In genomic region chr1:106290805-106291537, GRCh38 we compare ENCODE assay signal across 25 cellular contexts.
DNase-seq lines count a peak whose midpoint lies in the region; ATAC-seq, FAIRE-seq and TF ChIP-seq lines count a peak whose summit lies in the region.
"Had no signal": no experiment of that assay in that cellular context is flagged by ENCODE, and none has a peak within 500 bp of the region (broad histone marks: within the 10 kb centered on the region; RNA-seq: fewer than 3 reads in every experiment).

No MANE protein-coding gene starts in this region.

- no peak overlapping the region for H4K91ac ChIP-seq in neuronal stem cell (ENCODE audit: low read depth, low read length, poor library complexity)

- H3K4me1 ChIP-seq in GM12878 (ENCODE audit: control insufficient read depth, insufficient read depth, low read length) (no peaks in the 10 kb centered on the region), neuronal stem cell (ENCODE audit: control insufficient read depth in 2 of 2, insufficient read depth in 1 of 2, low read depth in 1 of 2, low read length in 2 of 2) (peaks cover 0 to 38% of the 10 kb centered on the region in 2 donors), tibial artery (no peaks in the 10 kb centered on the region)
- H3K4me1 ChIP-seq: lower lobe of right lung, upper lobe of left lung had no signal

- H3K4ac ChIP-seq in neuronal stem cell (ENCODE audit: low read length) = no peak overlapping the region

- no peak overlapping the region for H3K4me3 Mint-ChIP-seq in progenitor cell of endocrine pancreas (ENCODE audit: low read depth)
- H3K4me3 Mint-ChIP-seq: activated naive CD4-positive, alpha-beta T cell treated with anti-CD3 and anti-CD28 coated beads, Interleukin-2, amount 50 U/mL, for 24 hours had no signal

- H3K79me2 ChIP-seq in GM12878 (ENCODE audit: control insufficient read depth, insufficient read depth, low read length) = no peaks in the 10 kb centered on the region

- no peak overlapping the region for H3K23ac ChIP-seq in neuronal stem cell (ENCODE audit: low read depth, low read length, poor library complexity)

- no peak overlapping the region for H3K27ac Mint-ChIP-seq in progenitor cell of endocrine pancreas
- H3K27ac Mint-ChIP-seq: activated naive CD4-positive, alpha-beta T cell treated with anti-CD3 and anti-CD28 coated beads, Interleukin-2, amount 50 U/mL, for 24 hours had no signal

- ATAC-seq in GM12878 = no peak
- no peak for ATAC-seq in HG02970 (IDR thresholded peaks at IDR 0.05; ENCODE audit: low FRiP score, unreplicated experiment)
- ATAC-seq: esophagus mucosa had no signal

- H2BK12ac ChIP-seq in neuronal stem cell (ENCODE audit: low read length) = no peak overlapping the region

- H2BK5ac ChIP-seq in neuronal stem cell (ENCODE audit: low read length) = no peak overlapping the region

- H3K36me3 Mint-ChIP-seq in progenitor cell of endocrine pancreas (ENCODE audit: insufficient read depth) = no peaks in the 10 kb centered on the region
- H3K36me3 Mint-ChIP-seq: activated naive CD4-positive, alpha-beta T cell treated with anti-CD3 and anti-CD28 coated beads, Interleukin-2, amount 50 U/mL, for 24 hours had no signal

- no peak for TF ChIP-seq POLR2A in GM12878 (IDR thresholded peaks at IDR 0.05; ENCODE audit: low read depth, low read length)

- CTCF ChIA-PET in GM12878 (lab: Yijun Ruan, JAX) = no interaction called here

- H3K27me3 ChIP-seq in GM12878 (replicated peaks in 1 of 2; ENCODE audit: control insufficient read depth in 2 of 2, insufficient read depth in 2 of 2, low read length in 1 of 2) = no peaks in the 10 kb centered on the region
- no peaks in the 10 kb centered on the region for H3K27me3 ChIP-seq in neuronal stem cell (ENCODE audit: control insufficient read depth in 3 of 3, insufficient read depth in 3 of 3, low read depth in 1 of 3, low read length in 3 of 3)
- no peaks in the 10 kb centered on the region for H3K27me3 ChIP-seq in tibial artery
- H3K27me3 ChIP-seq: upper lobe of left lung had no signal

- no peak overlapping the region for H4K8ac ChIP-seq in neuronal stem cell (ENCODE audit: low read depth, low read length)

- no peaks in the 10 kb centered on the region for H3K4me1 Mint-ChIP-seq in progenitor cell of endocrine pancreas (ENCODE audit: low read depth)
- H3K4me1 Mint-ChIP-seq: activated naive CD4-positive, alpha-beta T cell treated with anti-CD3 and anti-CD28 coated beads, Interleukin-2, amount 50 U/mL, for 24 hours had no signal

- H3K18ac ChIP-seq in neuronal stem cell (ENCODE audit: low read length) = no peak overlapping the region

- H3K27ac ChIP-seq in GM12878 (ENCODE audit: control insufficient read depth, insufficient read depth) (no peak overlapping the region), neuronal stem cell (replicated peaks; ENCODE audit: low read length) (no peak overlapping the region), tibial artery (no peak overlapping the region)
- H3K27ac ChIP-seq: KMS-11, lower lobe of right lung, upper lobe of left lung had no signal

- DNase-seq in NCI-H345 (lab: John Stamatoyannopoulos, UW) (peak; percentile 49), NCI-H345 treated with DMSO at 0.1 percent for 48 hours (lab: John Stamatoyannopoulos, UW; ENCODE audit: unreplicated experiment) (no peak), NCI-H446 (lab: John Stamatoyannopoulos, UW) (peak; percentile 66 to 77), GM12878 (ENCODE audit: low read depth, low spot score) (no peak), neuronal stem cell (ENCODE audit: low spot score) (no peak), tibial artery (no peak), progenitor cell of endocrine pancreas (ENCODE audit: low spot score, unreplicated experiment) (no peak)
- DNase-seq: 8988T; activated CD4-positive, alpha-beta T cell treated with anti-CD3 and anti-CD28 coated beads for 4 hours; AML-193; aorta; DND-41; effector memory CD4-positive, alpha-beta T cell; lower lobe of right lung; NCI-H1930; SIG-M5; T-helper 1 cell; upper lobe of left lung had no signal

- H2BK15ac ChIP-seq in neuronal stem cell (ENCODE audit: low read length) = no peak overlapping the region

- H3K27me3 Mint-ChIP-seq in progenitor cell of endocrine pancreas = no peaks in the 10 kb centered on the region
- H3K27me3 Mint-ChIP-seq: activated naive CD4-positive, alpha-beta T cell treated with anti-CD3 and anti-CD28 coated beads, Interleukin-2, amount 50 U/mL, for 24 hours had no signal

- no peak for TF ChIP-seq EP300 in GM12878 (IDR thresholded peaks at IDR 0.05; ENCODE audit: borderline replicate concordance in 1 of 2, control insufficient read depth in 1 of 2, low read depth in 2 of 2, low read length in 2 of 2)

- in situ Hi-C loops in GM12878 (cut with MboI) = no loop called here

- no peak for TF ChIP-seq RAD21 in GM12878 (IDR thresholded peaks at IDR 0.05; ENCODE audit: insufficient read depth, low read depth, low read length)

- no peak overlapping the region for H3K4me3 ChIP-seq in GM12878
- no peak overlapping the region for H3K4me3 ChIP-seq in neuronal stem cell (ENCODE audit: low read length in 2 of 2)
- H3K4me3 ChIP-seq in tibial artery = no peak overlapping the region
- H3K4me3 ChIP-seq: lower lobe of right lung, upper lobe of left lung had no signal

- POLR2A ChIA-PET in GM12878 (lab: Charles Lee) = no interaction called here

- SMC1A ChIA-PET in GM12878 (lab: Charles Lee; ENCODE audit: uncharacterized antibody, unreplicated experiment) = interaction anchor here (0.8 kb wide), 1 partner anchor 10 kb away, joined by 3 read pairs; no protein-coding TSS in a partner anchor

- 39% methylated on average over 13 of the region's 13 CpGs for WGBS in GM12878 (ENCODE audit: insufficient coverage, insufficient replicate concordance, low lambda C conversion rate, missing lambda C conversion rate)
- WGBS in neuronal stem cell (ENCODE audit: extremely low coverage in 2 of 2, insufficient read length in 2 of 2, insufficient replicate concordance in 1 of 2), 2 donors = no CpG with 5 or more reads among the region's 13 CpGs

- H3K4me2 ChIP-seq in GM12878 (ENCODE audit: control insufficient read depth, insufficient read depth) (no peak overlapping the region), neuronal stem cell (ENCODE audit: insufficient read depth, low read length, poor library complexity, severe bottlenecking) (no peak overlapping the region)
- H3K4me2 ChIP-seq: KMS-11 had no signal

- no peaks in the 10 kb centered on the region for H3K9me3 Mint-ChIP-seq in progenitor cell of endocrine pancreas (ENCODE audit: low read depth)

- H3K9me3 ChIP-seq in GM12878 (replicated peaks; ENCODE audit: control insufficient read depth, insufficient read depth, low read length) (no peaks in the 10 kb centered on the region), neuronal stem cell (replicated peaks in 1 of 2; ENCODE audit: control insufficient read depth in 2 of 2, insufficient read depth in 1 of 2, low read depth in 1 of 2, low read length in 2 of 2) (no peaks in the 10 kb centered on the region), tibial artery (no peaks in the 10 kb centered on the region)
- H3K9me3 ChIP-seq: lower lobe of right lung, upper lobe of left lung had no signal

- no peaks in the 10 kb centered on the region for H3K79me1 ChIP-seq in neuronal stem cell (ENCODE audit: low read depth, low read length)

- no peak overlapping the region for H2AFZ ChIP-seq in GM12878 (ENCODE audit: control insufficient read depth, low read depth, low read length)
- H2AFZ ChIP-seq in neuronal stem cell (ENCODE audit: low read length) = peak overlapping the region; percentile 72

- peak; percentile 38 for FAIRE-seq in GM12878 (lab: Jason Lieb, UNC)
- FAIRE-seq: GM12892, keratinocyte, TTC549 had no signal

- H3K36me3 ChIP-seq in GM12878 (ENCODE audit: control insufficient read depth in 2 of 2, insufficient read depth in 2 of 2, low read length in 1 of 2) (no peaks in the 10 kb centered on the region), neuronal stem cell (replicated peaks in 1 of 2; ENCODE audit: control insufficient read depth in 2 of 2, insufficient read depth in 2 of 2, low read length in 2 of 2) (no peaks in the 10 kb centered on the region), tibial artery (no peaks in the 10 kb centered on the region)
- H3K36me3 ChIP-seq: lower lobe of right lung, upper lobe of left lung had no signal

- no peak overlapping the region for H2BK120ac ChIP-seq in neuronal stem cell (ENCODE audit: low read depth, low read length)

- no peak overlapping the region for H3K14ac ChIP-seq in neuronal stem cell (ENCODE audit: low read length)

- H3K9ac ChIP-seq in GM12878 (ENCODE audit: control insufficient read depth, insufficient read depth, low read length) = no peak overlapping the region
- no peak overlapping the region for H3K9ac ChIP-seq in neuronal stem cell (ENCODE audit: low read depth, low read length, poor library complexity)
- H3K9ac ChIP-seq: KMS-11 had no signal

- BruUV-seq in GM12878 (replicated peaks; lab: Mats Ljungman, UMichigan) = no TSS peak

- RAD21 ChIA-PET in GM12878 (lab: Charles Lee; ENCODE audit: unreplicated experiment) = no interaction called here

- H4K20me1 ChIP-seq in GM12878 (ENCODE audit: control insufficient read depth, insufficient read depth) = no peaks in the 10 kb centered on the region

- no peak overlapping the region for H2AK5ac ChIP-seq in neuronal stem cell (ENCODE audit: low read depth, low read length)

- TF ChIP-seq CTCF in GM12878 (IDR thresholded peaks at IDR 0.05 in 2 of 3, conservative IDR thresholded peaks at IDR 0.05 in 1 of 3; ENCODE audit: control insufficient read depth in 2 of 3, extremely low read depth in 1 of 3, insufficient read depth in 1 of 3, low read depth in 3 of 3, low read length in 3 of 3) (no peak), tibial artery (IDR thresholded peaks at IDR 0.05) (no peak), progenitor cell of endocrine pancreas (IDR thresholded peaks at IDR 0.05; ENCODE audit: unreplicated experiment) (no peak)

- intact Hi-C loops in GM12878 (cut with micrococcal nuclease; ENCODE audit: unreplicated experiment) (no loop called here), tibial artery (cut with DNase I; ENCODE audit: low total_unique reads) (no loop called here)

TF ChIP-seq in GM12878, 131 proteins besides CTCF, POLR2A, EP300 and RAD21 (continues in another document):
- TF ChIP-seq, protein P1, sequence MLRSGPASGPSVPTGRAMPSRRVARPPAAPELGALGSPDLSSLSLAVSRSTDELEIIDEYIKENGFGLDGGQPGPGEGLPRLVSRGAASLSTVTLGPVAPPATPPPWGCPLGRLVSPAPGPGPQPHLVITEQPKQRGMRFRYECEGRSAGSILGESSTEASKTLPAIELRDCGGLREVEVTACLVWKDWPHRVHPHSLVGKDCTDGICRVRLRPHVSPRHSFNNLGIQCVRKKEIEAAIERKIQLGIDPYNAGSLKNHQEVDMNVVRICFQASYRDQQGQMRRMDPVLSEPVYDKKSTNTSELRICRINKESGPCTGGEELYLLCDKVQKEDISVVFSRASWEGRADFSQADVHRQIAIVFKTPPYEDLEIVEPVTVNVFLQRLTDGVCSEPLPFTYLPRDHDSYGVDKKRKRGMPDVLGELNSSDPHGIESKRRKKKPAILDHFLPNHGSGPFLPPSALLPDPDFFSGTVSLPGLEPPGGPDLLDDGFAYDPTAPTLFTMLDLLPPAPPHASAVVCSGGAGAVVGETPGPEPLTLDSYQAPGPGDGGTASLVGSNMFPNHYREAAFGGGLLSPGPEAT (IDR thresholded peaks at IDR 0.05; ENCODE audit: low read depth) = no peak
- no peak for TF ChIP-seq GATAD2B (conservative IDR thresholded peaks at IDR 0.05; ENCODE audit: low read depth)

Comparison
In these comparisons a context has a peak if more than half of its experiments do, and no peak if none do; other contexts are left out.
1. DNase-seq: peak in NCI-H345 (single experiment) and NCI-H446 (2 of 2); none in NCI-H345 treated with DMSO at 0.1 percent for 48 hours (single experiment), GM12878 (single experiment), neuronal stem cell (single experiment), tibial artery (0 of 2) and progenitor cell of endocrine pancreas (single experiment).